19 cellular contexts compared by ENCODE assay signal in the genomic region with DNA sequence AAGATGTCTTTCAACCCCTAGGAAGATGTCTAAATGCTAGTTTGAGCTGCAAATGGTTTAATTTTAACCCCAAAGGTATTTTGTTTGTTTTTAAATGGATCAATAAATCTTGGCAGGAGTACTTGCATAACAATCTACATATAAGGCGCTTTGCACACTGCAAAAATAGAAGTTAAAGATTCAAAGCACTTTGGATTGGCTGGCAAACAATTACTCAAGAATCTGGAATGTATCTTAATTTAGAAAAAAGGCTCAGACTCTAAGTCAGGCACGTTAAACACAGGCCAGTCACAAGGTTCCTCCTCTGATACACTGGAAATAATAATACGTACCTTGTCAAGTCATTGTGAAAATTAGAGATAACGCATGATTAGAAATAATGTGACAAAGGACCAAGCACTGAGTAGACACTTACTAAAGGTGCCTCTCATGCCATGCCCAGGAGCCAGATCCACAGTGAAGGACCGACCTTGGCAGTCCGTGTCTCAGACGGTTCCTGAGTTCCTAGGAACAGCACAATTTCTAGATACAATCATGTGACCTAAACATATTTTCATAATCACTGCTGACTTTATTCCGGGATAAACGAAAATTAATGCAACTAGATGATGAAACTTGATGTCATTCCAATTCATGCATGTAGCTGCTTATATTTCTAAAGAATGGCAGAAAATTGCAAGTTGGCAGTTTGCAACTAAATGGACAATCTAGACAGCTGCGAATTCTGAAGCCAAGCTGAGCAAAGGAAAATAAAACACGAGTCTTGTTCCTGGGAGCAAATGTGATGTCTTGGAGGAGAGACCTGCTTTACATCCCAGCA. TPM values are rescaled to one million over a fixed set of nuclear protein-coding genes. Genes with fewer than 3 reads are reported as not detected.
DNase-seq lines count a peak whose midpoint lies in the region; ATAC-seq and TF ChIP-seq lines count a peak whose summit lies in the region.
"Had no signal": no experiment of that assay in that cellular context is flagged by ENCODE, and none has a peak within 500 bp of the region (broad histone marks: within the 10 kb centered on the region; RNA-seq: fewer than 3 reads in every experiment).

No MANE protein-coding gene starts in this region.

- no peak for TF ChIP-seq CTCF in fibroblast of villous mesenchyme (IDR thresholded peaks at IDR 0.05; ENCODE audit: insufficient read depth, low read depth, low read length)

- H3K9me3 ChIP-seq in adipocyte (ENCODE audit: control insufficient read depth, low read length) = no peaks in the 10 kb centered on the region
- H3K9me3 ChIP-seq: psoas muscle had no signal

- H3K4me1 ChIP-seq in adipocyte (ENCODE audit: control insufficient read depth, insufficient read depth, low read length) = peaks cover 8% of the 10 kb centered on the region
- H3K4me1 ChIP-seq: psoas muscle had no signal

- no peaks in the 10 kb centered on the region for H3K27me3 ChIP-seq in adipocyte (replicated peaks; ENCODE audit: control insufficient read depth, insufficient read depth, low read length)

- H3K4me3 ChIP-seq in adipocyte (ENCODE audit: low read length) (no peak overlapping the region), fibroblast of villous mesenchyme (ENCODE audit: low read depth, low read length) (no peak overlapping the region)
- H3K4me3 ChIP-seq: psoas muscle had no signal

- no peak for ATAC-seq in HG02588 (IDR thresholded peaks at IDR 0.05; ENCODE audit: unreplicated experiment)
- no peak for ATAC-seq in stimulated activated naive CD8-positive, alpha-beta T cell treated with anti-CD3 and anti-CD28 coated beads, Interleukin-15, Interleukin-2, amounts not matched to agents 100 U/mL and 50 U/mL, for 24 hours
- ATAC-seq: HCT116, psoas muscle had no signal

- H3K9ac ChIP-seq in adipocyte (ENCODE audit: low read length) = no peak overlapping the region

- DNase-seq in EL (peak; percentile 16), adipocyte (ENCODE audit: low read depth) (peak; percentile 76), fibroblast of villous mesenchyme (ENCODE audit: low read depth) (peak; percentile 81), renal cortical epithelial cell (ENCODE audit: low read depth) (peak; percentile 99), NCI-H146 (lab: John Stamatoyannopoulos, UW) (no peak)
- no peak for DNase-seq in stimulated activated naive CD8-positive, alpha-beta T cell treated with anti-CD3 and anti-CD28 coated beads, Interleukin-15, Interleukin-2, amounts not matched to agents 100 U/mL and 50 U/mL, for 24 hours
- no peak for DNase-seq in stimulated activated CD4-positive, alpha-beta T cell treated with anti-CD3 and anti-CD28 coated beads, Interleukin-15, amount 100 ng/mL, for 24 hours
- DNase-seq: activated CD4-positive, alpha-beta T cell treated with anti-CD3 and anti-CD28 coated beads for 48 hours; anterior cingulate cortex; CD4-positive, alpha-beta memory T cell; midbrain; NCI-H1092 treated with DMSO at 0.1 percent for 48 hours; NCI-H345; OCI-M1; psoas muscle; stimulated activated naive CD4-positive, alpha-beta T cell had no signal

- no peaks in the 10 kb centered on the region for H3K36me3 ChIP-seq in adipocyte (ENCODE audit: control insufficient read depth, insufficient read depth, low read length, severe bottlenecking)

RNA-seq across cellular contexts. Expression of a gene that starts 49.6 kb away (rescaled TPM):
- under 0.01 TPM in 2 replicates for total RNA-seq in fibroblast of villous mesenchyme
- 61.6 and 98.4 TPM in 2 replicates for total RNA-seq in renal cortical epithelial cell
- total RNA-seq: activated T-helper 1 cell treated with anti-CD3 and anti-CD28 coated beads, Interleukin-12 subunit alpha, Interleukin-12 subunit beta, Interleukin-2, Interleukin-4 antibody, amounts not matched to agents 30 ng/mL and 10 ng/mL and 1 ng/mL, durations not matched to agents 14 hours and 24 hours and 36 hours; CD4-positive, alpha-beta memory T cell had no signal

Comparison
In these comparisons a context has a peak if more than half of its experiments do, and no peak if none do; other contexts are left out.
1. DNase-seq: peak in EL (single experiment), adipocyte (single experiment), fibroblast of villous mesenchyme (single experiment) and renal cortical epithelial cell (single experiment); none in stimulated activated naive CD8-positive, alpha-beta T cell treated with anti-CD3 and anti-CD28 coated beads, Interleukin-15, Interleukin-2, amounts not matched to agents 100 U/mL and 50 U/mL, for 24 hours (single experiment), NCI-H146 (single experiment) and stimulated activated CD4-positive, alpha-beta T cell treated with anti-CD3 and anti-CD28 coated beads, Interleukin-15, amount 100 ng/mL, for 24 hours (single experiment).
2. RNA of a gene that starts 49.6 kb away (total RNA-seq): 61.6 to 98.4 TPM in renal cortical epithelial cell; under 0.01 TPM in fibroblast of villous mesenchyme; every median in the first group is over 10 times any median in the second.